In genomic region chr7:40001649-40002048, GRCh38 we compare ENCODE assay signal across 34 cellular contexts.
"Had no signal": no experiment of that assay in that cellular context is flagged by ENCODE, and none has a peak within 500 bp of the region (broad histone marks: within the 10 kb centered on the region; RNA-seq: fewer than 3 reads in every experiment).

No MANE protein-coding gene starts in this region.

- H3K36me3 ChIP-seq: breast epithelium had no signal

- H3K9me3 Mint-ChIP-seq: activated CD4-positive, alpha-beta memory T cell treated with anti-CD3 and anti-CD28 coated beads for 36 hours; activated CD4-positive, alpha-beta T cell treated with anti-CD3 and anti-CD28 coated beads, Interleukin-2, amount 10 ng/mL, durations not matched to agents 24 days and 14 days; activated naive CD4-positive, alpha-beta T cell treated with anti-CD3 and anti-CD28 coated beads, Interleukin-2, amount 10 ng/mL, durations not matched to agents 7 days and 5 days; activated naive CD4-positive, alpha-beta T cell treated with anti-CD3 and anti-CD28 coated beads, Interleukin-2, amount 50 U/mL, for 72 hours; activated naive CD8-positive, alpha-beta T cell treated with anti-CD3 and anti-CD28 coated beads, Interleukin-2, amount 10 ng/mL, durations not matched to agents 7 days and 5 days; activated T-cell treated with anti-CD3 and anti-CD28 coated beads, Interleukin-2, amount 50 U/mL, for 24 hours; activated T-cell treated with anti-CD3 and anti-CD28 coated beads, Interleukin-2, amount 50 U/mL, for 72 hours; brain; dendritic cell treated with granulocyte-macrophage colony-stimulating factor and Interleukin-4, amounts not matched to agents 40 ng/mL and 50 ng/mL, for 4 days; T-cell; T-helper 1 cell treated with Interleukin-12 subunit alpha and Interleukin-12 subunit beta and Interleukin-4 antibody, amounts not matched to agents 30 μg/mL and 1 μg/mL, for 36 hours; T-helper 2 cell treated with Interferon-gamma antibody and Interleukin-4, amounts not matched to agents 5 μg/mL and 100 μg/mL, for 36 hours had no signal

- ATAC-seq: activated CD4-positive, alpha-beta T cell treated with anti-CD3 and anti-CD28 coated beads for 36 hours; activated CD8-positive, alpha-beta memory T cell treated with anti-CD3 and anti-CD28 coated beads, Interleukin-2, amount 10 ng/mL, durations not matched to agents 7 days and 5 days; activated CD8-positive, alpha-beta T cell treated with anti-CD3 and anti-CD28 coated beads, Interleukin-2, amount 10 ng/mL, durations not matched to agents 7 days and 5 days; activated naive CD4-positive, alpha-beta T cell treated with anti-CD3 and anti-CD28 coated beads, Interleukin-2, amount 50 U/mL, for 72 hours; activated T-cell treated with anti-CD3 and anti-CD28 coated beads, Interleukin-2, amount 50 U/mL, for 72 hours; foreskin keratinocyte; gastroesophageal sphincter; heart right ventricle; T-cell had no signal

- H3K9me3 ChIP-seq: ascending aorta, breast epithelium, esophagus muscularis mucosa, gastroesophageal sphincter, heart right ventricle had no signal

- H3K27ac Mint-ChIP-seq: activated CD4-positive, alpha-beta memory T cell treated with anti-CD3 and anti-CD28 coated beads for 36 hours; activated CD4-positive, alpha-beta T cell treated with anti-CD3 and anti-CD28 coated beads for 36 hours; activated CD4-positive, alpha-beta T cell treated with anti-CD3 and anti-CD28 coated beads, Interleukin-2, amount 10 ng/mL, durations not matched to agents 24 days and 14 days; activated CD8-positive, alpha-beta memory T cell treated with anti-CD3 and anti-CD28 coated beads, Interleukin-2, amount 10 ng/mL, durations not matched to agents 7 days and 5 days; activated CD8-positive, alpha-beta T cell treated with anti-CD3 and anti-CD28 coated beads, Interleukin-2, amount 10 ng/mL, durations not matched to agents 7 days and 5 days; activated naive CD4-positive, alpha-beta T cell treated with anti-CD3 and anti-CD28 coated beads, Interleukin-2, amount 10 ng/mL, durations not matched to agents 7 days and 5 days; activated naive CD4-positive, alpha-beta T cell treated with anti-CD3 and anti-CD28 coated beads, Interleukin-2, amount 50 U/mL, for 72 hours; activated naive CD8-positive, alpha-beta T cell treated with anti-CD3 and anti-CD28 coated beads, Interleukin-2, amount 10 ng/mL, durations not matched to agents 7 days and 5 days; activated T-cell treated with anti-CD3 and anti-CD28 coated beads, Interleukin-2, amount 50 U/mL, for 24 hours; activated T-cell treated with anti-CD3 and anti-CD28 coated beads, Interleukin-2, amount 50 U/mL, for 72 hours; brain; dendritic cell treated with granulocyte-macrophage colony-stimulating factor and Interleukin-4, amounts not matched to agents 40 ng/mL and 50 ng/mL, for 4 days; T-cell; T-helper 1 cell treated with Interleukin-12 subunit alpha and Interleukin-12 subunit beta and Interleukin-4 antibody, amounts not matched to agents 30 μg/mL and 1 μg/mL, for 36 hours; T-helper 2 cell treated with Interferon-gamma antibody and Interleukin-4, amounts not matched to agents 5 μg/mL and 100 μg/mL, for 36 hours had no signal

- H3K4me3 ChIP-seq: ascending aorta, breast epithelium, cardiac muscle cell, coronary artery, dorsolateral prefrontal cortex, esophagus muscularis mucosa, gastroesophageal sphincter, heart right ventricle had no signal

- H3K4me1 Mint-ChIP-seq: activated CD4-positive, alpha-beta T cell treated with anti-CD3 and anti-CD28 coated beads, Interleukin-2, amount 10 ng/mL, durations not matched to agents 24 days and 14 days; activated naive CD4-positive, alpha-beta T cell treated with anti-CD3 and anti-CD28 coated beads, Interleukin-2, amount 10 ng/mL, durations not matched to agents 7 days and 5 days had no signal

- H3K4me1 ChIP-seq: ascending aorta, breast epithelium, esophagus muscularis mucosa, gastroesophageal sphincter, heart right ventricle had no signal

- H3K27me3 ChIP-seq: ascending aorta, breast epithelium, cardiac muscle cell, dorsolateral prefrontal cortex, esophagus muscularis mucosa, foreskin keratinocyte, gastroesophageal sphincter, heart right ventricle had no signal

- H3K4me3 Mint-ChIP-seq: activated CD4-positive, alpha-beta memory T cell treated with anti-CD3 and anti-CD28 coated beads for 36 hours; activated CD4-positive, alpha-beta T cell treated with anti-CD3 and anti-CD28 coated beads for 36 hours; activated CD4-positive, alpha-beta T cell treated with anti-CD3 and anti-CD28 coated beads, Interleukin-2, amount 10 ng/mL, durations not matched to agents 24 days and 14 days; activated CD8-positive, alpha-beta memory T cell treated with anti-CD3 and anti-CD28 coated beads, Interleukin-2, amount 10 ng/mL, durations not matched to agents 7 days and 5 days; activated CD8-positive, alpha-beta T cell treated with anti-CD3 and anti-CD28 coated beads, Interleukin-2, amount 10 ng/mL, durations not matched to agents 7 days and 5 days; activated naive CD4-positive, alpha-beta T cell treated with anti-CD3 and anti-CD28 coated beads, Interleukin-2, amount 10 ng/mL, durations not matched to agents 7 days and 5 days; activated naive CD8-positive, alpha-beta T cell treated with anti-CD3 and anti-CD28 coated beads, Interleukin-2, amount 10 ng/mL, durations not matched to agents 7 days and 5 days; activated T-cell treated with anti-CD3 and anti-CD28 coated beads, Interleukin-2, amount 50 U/mL, for 24 hours; activated T-cell treated with anti-CD3 and anti-CD28 coated beads, Interleukin-2, amount 50 U/mL, for 72 hours; brain; dendritic cell treated with granulocyte-macrophage colony-stimulating factor and Interleukin-4, amounts not matched to agents 40 ng/mL and 50 ng/mL, for 4 days; T-cell; T-helper 1 cell treated with Interleukin-12 subunit alpha and Interleukin-12 subunit beta and Interleukin-4 antibody, amounts not matched to agents 30 μg/mL and 1 μg/mL, for 36 hours; T-helper 2 cell treated with Interferon-gamma antibody and Interleukin-4, amounts not matched to agents 5 μg/mL and 100 μg/mL, for 36 hours had no signal

- H3K27me3 Mint-ChIP-seq: activated CD4-positive, alpha-beta memory T cell treated with anti-CD3 and anti-CD28 coated beads for 36 hours; activated CD4-positive, alpha-beta T cell treated with anti-CD3 and anti-CD28 coated beads for 36 hours; activated CD4-positive, alpha-beta T cell treated with anti-CD3 and anti-CD28 coated beads, Interleukin-2, amount 10 ng/mL, durations not matched to agents 24 days and 14 days; activated CD8-positive, alpha-beta memory T cell treated with anti-CD3 and anti-CD28 coated beads, Interleukin-2, amount 10 ng/mL, durations not matched to agents 7 days and 5 days; activated naive CD4-positive, alpha-beta T cell treated with anti-CD3 and anti-CD28 coated beads, Interleukin-2, amount 10 ng/mL, durations not matched to agents 7 days and 5 days; activated naive CD8-positive, alpha-beta T cell treated with anti-CD3 and anti-CD28 coated beads, Interleukin-2, amount 10 ng/mL, durations not matched to agents 7 days and 5 days; activated T-cell treated with anti-CD3 and anti-CD28 coated beads, Interleukin-2, amount 50 U/mL, for 24 hours; brain; dendritic cell treated with granulocyte-macrophage colony-stimulating factor and Interleukin-4, amounts not matched to agents 40 ng/mL and 50 ng/mL, for 4 days; T-cell had no signal

- H3K27ac ChIP-seq: ascending aorta, breast epithelium, cardiac muscle cell, coronary artery, dorsolateral prefrontal cortex, esophagus muscularis mucosa, foreskin keratinocyte, gastroesophageal sphincter, heart right ventricle had no signal

- DNase-seq: activated CD4-positive, alpha-beta memory T cell treated with anti-CD3 and anti-CD28 coated beads for 36 hours; activated CD4-positive, alpha-beta T cell treated with anti-CD3 and anti-CD28 coated beads for 36 hours; activated CD4-positive, alpha-beta T cell treated with anti-CD3 and anti-CD28 coated beads, Interleukin-2, amount 10 ng/mL, durations not matched to agents 24 days and 14 days; activated CD4-positive, CD25-positive, alpha-beta regulatory T cell; activated CD4-positive, CD25-positive, alpha-beta regulatory T cell treated with anti-CD3 and anti-CD28 coated beads, Interleukin-2, amount 50 U/mL, for 72 hours; activated CD8-positive, alpha-beta memory T cell treated with anti-CD3 and anti-CD28 coated beads, Interleukin-2, amount 10 ng/mL, durations not matched to agents 7 days and 5 days; activated CD8-positive, alpha-beta memory T cell treated with anti-CD3 and anti-CD28 coated beads, Interleukin-2, amount 50 U/mL, for 4 hours; activated CD8-positive, alpha-beta T cell treated with anti-CD3 and anti-CD28 coated beads, Interleukin-2, amount 10 ng/mL, durations not matched to agents 7 days and 5 days; activated gamma-delta T cell; activated naive CD4-positive, alpha-beta T cell; activated naive CD4-positive, alpha-beta T cell treated with anti-CD3 and anti-CD28 coated beads, Interleukin-2, amount 10 ng/mL, durations not matched to agents 7 days and 5 days; activated naive CD8-positive, alpha-beta T cell treated with anti-CD3 and anti-CD28 coated beads, Interleukin-2, amount 10 ng/mL, durations not matched to agents 7 days and 5 days; activated T-cell treated with anti-CD3 and anti-CD28 coated beads, Interleukin-2, amount 50 U/mL, for 24 hours; activated T-cell treated with anti-CD3 and anti-CD28 coated beads, Interleukin-2, amount 50 U/mL, for 72 hours; central memory CD4-positive, alpha-beta T cell; cerebellar nuclear complex; dorsolateral prefrontal cortex; effector memory CD4-positive, alpha-beta T cell; erythroblast; foreskin keratinocyte; heart right ventricle; T-cell; T1000 had no signal
